8 cellular contexts compared by ENCODE assay signal in the genomic region with DNA sequence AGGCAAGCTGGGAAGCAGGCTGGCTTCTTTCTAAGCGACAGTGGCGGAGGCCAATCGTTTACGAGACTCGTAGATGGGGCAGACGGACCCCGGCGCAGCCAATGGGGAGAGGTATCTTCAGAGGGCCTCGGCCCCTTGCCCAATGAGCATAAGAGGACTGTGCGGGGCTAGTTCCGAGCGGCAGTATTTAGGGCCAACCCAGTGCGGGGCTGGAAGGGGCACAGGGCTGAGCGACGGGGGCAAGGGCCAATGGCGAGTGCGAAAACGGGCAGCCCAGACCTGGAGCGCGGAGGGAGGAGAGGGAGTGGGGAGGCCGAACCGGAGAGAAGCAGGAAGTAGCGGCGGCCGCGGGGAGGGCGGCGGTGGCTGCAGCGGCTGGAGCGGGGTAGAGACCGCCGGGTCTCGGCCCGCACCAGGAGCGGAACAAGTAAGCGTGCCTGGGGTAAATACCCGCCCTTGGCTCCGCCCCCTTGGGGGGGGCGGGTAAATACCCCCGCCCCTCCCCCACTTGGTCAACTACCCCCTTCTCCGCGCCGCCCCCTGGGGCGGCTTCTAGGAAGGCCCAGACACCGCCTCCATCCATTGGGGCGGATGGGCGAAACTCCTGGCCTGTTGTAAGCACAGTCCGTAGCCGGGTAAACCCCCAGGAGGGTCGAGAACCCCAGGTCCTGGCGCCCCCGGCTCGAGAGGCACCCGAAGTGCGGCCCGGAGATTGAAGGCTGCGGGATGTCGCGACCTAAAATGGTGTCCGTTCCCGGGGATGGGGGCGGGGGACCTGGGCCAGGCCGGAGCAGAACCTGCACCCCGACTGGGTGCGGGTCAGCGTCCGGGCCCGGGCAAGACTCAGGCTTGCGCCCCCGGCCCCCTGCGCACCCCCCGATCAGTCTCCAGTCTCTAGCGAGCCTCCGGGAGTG.
DNase-seq lines count a peak whose midpoint lies in the region; ATAC-seq and TF ChIP-seq lines count a peak whose summit lies in the region.

A gene with protein sequence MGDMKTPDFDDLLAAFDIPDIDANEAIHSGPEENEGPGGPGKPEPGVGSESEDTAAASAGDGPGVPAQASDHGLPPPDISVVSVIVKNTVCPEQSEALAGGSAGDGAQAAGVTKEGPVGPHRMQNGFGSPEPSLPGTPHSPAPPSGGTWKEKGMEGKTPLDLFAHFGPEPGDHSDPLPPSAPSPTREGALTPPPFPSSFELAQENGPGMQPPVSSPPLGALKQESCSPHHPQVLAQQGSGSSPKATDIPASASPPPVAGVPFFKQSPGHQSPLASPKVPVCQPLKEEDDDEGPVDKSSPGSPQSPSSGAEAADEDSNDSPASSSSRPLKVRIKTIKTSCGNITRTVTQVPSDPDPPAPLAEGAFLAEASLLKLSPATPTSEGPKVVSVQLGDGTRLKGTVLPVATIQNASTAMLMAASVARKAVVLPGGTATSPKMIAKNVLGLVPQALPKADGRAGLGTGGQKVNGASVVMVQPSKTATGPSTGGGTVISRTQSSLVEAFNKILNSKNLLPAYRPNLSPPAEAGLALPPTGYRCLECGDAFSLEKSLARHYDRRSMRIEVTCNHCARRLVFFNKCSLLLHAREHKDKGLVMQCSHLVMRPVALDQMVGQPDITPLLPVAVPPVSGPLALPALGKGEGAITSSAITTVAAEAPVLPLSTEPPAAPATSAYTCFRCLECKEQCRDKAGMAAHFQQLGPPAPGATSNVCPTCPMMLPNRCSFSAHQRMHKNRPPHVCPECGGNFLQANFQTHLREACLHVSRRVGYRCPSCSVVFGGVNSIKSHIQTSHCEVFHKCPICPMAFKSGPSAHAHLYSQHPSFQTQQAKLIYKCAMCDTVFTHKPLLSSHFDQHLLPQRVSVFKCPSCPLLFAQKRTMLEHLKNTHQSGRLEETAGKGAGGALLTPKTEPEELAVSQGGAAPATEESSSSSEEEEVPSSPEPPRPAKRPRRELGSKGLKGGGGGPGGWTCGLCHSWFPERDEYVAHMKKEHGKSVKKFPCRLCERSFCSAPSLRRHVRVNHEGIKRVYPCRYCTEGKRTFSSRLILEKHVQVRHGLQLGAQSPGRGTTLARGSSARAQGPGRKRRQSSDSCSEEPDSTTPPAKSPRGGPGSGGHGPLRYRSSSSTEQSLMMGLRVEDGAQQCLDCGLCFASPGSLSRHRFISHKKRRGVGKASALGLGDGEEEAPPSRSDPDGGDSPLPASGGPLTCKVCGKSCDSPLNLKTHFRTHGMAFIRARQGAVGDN (plus strand): TSS at position 331 of the 914 bp plus-strand sequence. CDS start 3,993 bp downstream, outside the sequence.

- peak; percentile 100 for DNase-seq in NCI-H1092 (lab: John Stamatoyannopoulos, UW)
- DNase-seq in germinal center (ENCODE audit: low spot score), result peak; percentile 100
- DNase-seq in non-pigmented ciliary epithelial cell (ENCODE audit: low read depth), result peak; percentile 100
- DNase-seq in superior temporal gyrus (ENCODE audit: extremely low spot score), result peak; percentile 100

- ATAC-seq in HG02588 (IDR thresholded peaks at IDR 0.05; ENCODE audit: unreplicated experiment) (peak; percentile 82), SK-N-SH treated with all-trans-retinoic acid at 6 μM for 48 hours (peak; percentile 94)

- peak within 1 kb of the TSS; percentile 90 for H3K4me3 ChIP-seq in GM08714 (ENCODE audit: low read length)

- H3K27ac Mint-ChIP-seq in activated naive CD4-positive, alpha-beta T cell treated with anti-CD3 and anti-CD28 coated beads, Interleukin-2, amount 50 U/mL, for 24 hours, result peak within 1 kb of the TSS; percentile 99

- no peaks in the 10 kb centered on the region for H3K27me3 Mint-ChIP-seq in activated naive CD4-positive, alpha-beta T cell treated with anti-CD3 and anti-CD28 coated beads, Interleukin-2, amount 50 U/mL, for 24 hours

- no peaks in the 10 kb centered on the region for H3K9me3 Mint-ChIP-seq in activated naive CD4-positive, alpha-beta T cell treated with anti-CD3 and anti-CD28 coated beads, Interleukin-2, amount 50 U/mL, for 24 hours

- no peaks in the 10 kb centered on the region for H3K36me3 Mint-ChIP-seq in activated naive CD4-positive, alpha-beta T cell treated with anti-CD3 and anti-CD28 coated beads, Interleukin-2, amount 50 U/mL, for 24 hours

- peaks cover 38% of the 10 kb centered on the region for H3K4me1 Mint-ChIP-seq in activated naive CD4-positive, alpha-beta T cell treated with anti-CD3 and anti-CD28 coated beads, Interleukin-2, amount 50 U/mL, for 24 hours

- peak within 1 kb of the TSS; percentile 98 for H3K4me3 Mint-ChIP-seq in activated naive CD4-positive, alpha-beta T cell treated with anti-CD3 and anti-CD28 coated beads, Interleukin-2, amount 50 U/mL, for 24 hours

TF ChIP-seq in SK-N-SH treated with all-trans-retinoic acid at 6 μM for 48 hours, 23 proteins besides CTCF, POLR2A, EP300 and RAD21:
- TF ChIP-seq ZNF565 (CRISPR knock-in tag; conservative IDR thresholded peaks at IDR 0.05; ENCODE audit: low read depth) (no peak), PPARA (CRISPR knock-in tag; IDR thresholded peaks at IDR 0.05; ENCODE audit: borderline replicate concordance) (no peak)
- TF ChIP-seq, protein P1, sequence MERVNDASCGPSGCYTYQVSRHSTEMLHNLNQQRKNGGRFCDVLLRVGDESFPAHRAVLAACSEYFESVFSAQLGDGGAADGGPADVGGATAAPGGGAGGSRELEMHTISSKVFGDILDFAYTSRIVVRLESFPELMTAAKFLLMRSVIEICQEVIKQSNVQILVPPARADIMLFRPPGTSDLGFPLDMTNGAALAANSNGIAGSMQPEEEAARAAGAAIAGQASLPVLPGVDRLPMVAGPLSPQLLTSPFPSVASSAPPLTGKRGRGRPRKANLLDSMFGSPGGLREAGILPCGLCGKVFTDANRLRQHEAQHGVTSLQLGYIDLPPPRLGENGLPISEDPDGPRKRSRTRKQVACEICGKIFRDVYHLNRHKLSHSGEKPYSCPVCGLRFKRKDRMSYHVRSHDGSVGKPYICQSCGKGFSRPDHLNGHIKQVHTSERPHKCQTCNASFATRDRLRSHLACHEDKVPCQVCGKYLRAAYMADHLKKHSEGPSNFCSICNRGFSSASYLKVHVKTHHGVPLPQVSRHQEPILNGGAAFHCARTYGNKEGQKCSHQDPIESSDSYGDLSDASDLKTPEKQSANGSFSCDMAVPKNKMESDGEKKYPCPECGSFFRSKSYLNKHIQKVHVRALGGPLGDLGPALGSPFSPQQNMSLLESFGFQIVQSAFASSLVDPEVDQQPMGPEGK (CRISPR knock-in tag; IDR thresholded peaks at IDR 0.05; ENCODE audit: borderline replicate concordance), result peak; percentile 92; the same call in 1 of the 2 replicates
- TF ChIP-seq, protein P2, sequence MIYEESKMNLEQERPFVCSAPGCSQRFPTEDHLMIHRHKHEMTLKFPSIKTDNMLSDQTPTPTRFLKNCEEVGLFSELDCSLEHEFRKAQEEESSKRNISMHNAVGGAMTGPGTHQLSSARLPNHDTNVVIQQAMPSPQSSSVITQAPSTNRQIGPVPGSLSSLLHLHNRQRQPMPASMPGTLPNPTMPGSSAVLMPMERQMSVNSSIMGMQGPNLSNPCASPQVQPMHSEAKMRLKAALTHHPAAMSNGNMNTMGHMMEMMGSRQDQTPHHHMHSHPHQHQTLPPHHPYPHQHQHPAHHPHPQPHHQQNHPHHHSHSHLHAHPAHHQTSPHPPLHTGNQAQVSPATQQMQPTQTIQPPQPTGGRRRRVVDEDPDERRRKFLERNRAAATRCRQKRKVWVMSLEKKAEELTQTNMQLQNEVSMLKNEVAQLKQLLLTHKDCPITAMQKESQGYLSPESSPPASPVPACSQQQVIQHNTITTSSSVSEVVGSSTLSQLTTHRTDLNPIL (CRISPR knock-in tag; IDR thresholded peaks at IDR 0.05; ENCODE audit: low read depth), result no peak

Comparison
In these comparisons a context has a peak if more than half of its experiments do, and no peak if none do; other contexts are left out.
1. Peak in every context shown above with its lines: DNase-seq, ATAC-seq and H3K4me3 ChIP-seq.